Comparison of ENCODE assay signal across 9 cellular contexts in genomic region chr2:9703701-9704221, GRCh38.
A peak's percentile ranks its signal among the peaks of the same experiment; 100 is the strongest.
DNase-seq lines count a peak whose midpoint lies in the region; ATAC-seq and TF ChIP-seq lines count a peak whose summit lies in the region.
"Had no signal": no experiment of that assay in that cellular context is flagged by ENCODE, and none has a peak within 500 bp of the region (broad histone marks: within the 10 kb centered on the region; RNA-seq: fewer than 3 reads in every experiment).

No MANE protein-coding gene starts in this region.

- no peaks in the 10 kb centered on the region for H3K36me3 ChIP-seq in cardiac muscle cell
- no peaks in the 10 kb centered on the region for H3K36me3 ChIP-seq in aorta (ENCODE audit: control insufficient read depth in 1 of 2, insufficient read depth in 2 of 2, low read length in 1 of 2)
- no peaks in the 10 kb centered on the region for H3K36me3 ChIP-seq in thyroid gland

- TF ChIP-seq POLR2A in thyroid gland (IDR thresholded peaks at IDR 0.05): no peak

- H3K9me3 ChIP-seq in cardiac muscle cell (ENCODE audit: low read depth) (no peaks in the 10 kb centered on the region), aorta (ENCODE audit: control insufficient read depth, low read length) (no peaks in the 10 kb centered on the region), thyroid gland (no peaks in the 10 kb centered on the region)

- no peak for ATAC-seq in Right ventricle myocardium inferior
- peak; percentile 13 for ATAC-seq in aorta (ENCODE audit: low FRiP score)
- ATAC-seq in HG02623 (IDR thresholded peaks at IDR 0.05; ENCODE audit: unreplicated experiment): no peak
- ATAC-seq in HG03280 (IDR thresholded peaks at IDR 0.05; ENCODE audit: unreplicated experiment): no peak

- intact Hi-C loops in Right ventricle myocardium inferior (cut with DNase I) (no loop called here), aorta (cut with DNase I) (no loop called here), thyroid gland (cut with DNase I) (no loop called here)

- 53 to 80% methylated on average over 3 of the region's 3 CpGs for WGBS in aorta, 2 donors
- WGBS in thyroid gland, 2 donors: 61 to 65% methylated on average over 2 to 3 of the region's 3 CpGs

- H3K4me3 ChIP-seq in cardiac muscle cell (no peak overlapping the region), aorta (ENCODE audit: low read length in 2 of 2) (no peak overlapping the region), thyroid gland (replicated peaks in 1 of 3) (no peak overlapping the region)

- H3K27ac ChIP-seq in cardiac muscle cell (no peak overlapping the region), aorta (ENCODE audit: low read depth in 1 of 2, low read length in 2 of 2) (no peak overlapping the region), thyroid gland (no peak overlapping the region)

- H3K4me1 ChIP-seq in cardiac muscle cell (ENCODE audit: low read depth) (no peaks in the 10 kb centered on the region), aorta (ENCODE audit: control insufficient read depth in 1 of 2, insufficient read depth in 2 of 2, low read length in 2 of 2) (no peaks in the 10 kb centered on the region), thyroid gland (peaks cover 0 to 6% of the 10 kb centered on the region in 2 donors)

- peak in 1 of 2 donors; percentile 75 for DNase-seq in cardiac muscle cell (ENCODE audit: low read depth in 1 of 2, low spot score in 1 of 2)
- no peak for DNase-seq in Right ventricle myocardium inferior (ENCODE audit: missing footprints)
- DNase-seq in T-helper 9 cell: peak; percentile 13
- DNase-seq in glomerular visceral epithelial cell (ENCODE audit: extremely low spot score): peak; percentile 92
- no peak for DNase-seq in aorta
- DNase-seq in thyroid gland: no peak
- DNase-seq: activated B cell treated with CpG ODN at 0.5 μM for 24 hours had no signal

- TF ChIP-seq CTCF in cardiac muscle cell (IDR thresholded peaks at IDR 0.05; ENCODE audit: low read depth, low read length) (peak; percentile 2), thyroid gland (IDR thresholded peaks at IDR 0.05) (no peak)

- no peaks in the 10 kb centered on the region for H3K27me3 ChIP-seq in cardiac muscle cell
- H3K27me3 ChIP-seq in aorta (ENCODE audit: control insufficient read depth in 1 of 2, insufficient read depth in 2 of 2, low read length in 1 of 2): no peaks in the 10 kb centered on the region
- H3K27me3 ChIP-seq in thyroid gland: no peaks in the 10 kb centered on the region

Comparison
In these comparisons a context has a peak if more than half of its experiments do, and no peak if none do; other contexts are left out.
1. DNase-seq: peak in T-helper 9 cell (single experiment) and glomerular visceral epithelial cell (single experiment); none in Right ventricle myocardium inferior (single experiment), aorta (0 of 2) and thyroid gland (0 of 2).